ENCODE assay signal across 8 cellular contexts in genomic region chr19:17281391-17282304, GRCh38. TPM values are rescaled to one million over a fixed set of nuclear protein-coding genes. Genes with fewer than 3 reads are reported as not detected.
DNase-seq lines count a peak whose midpoint lies in the region; ATAC-seq and TF ChIP-seq lines count a peak whose summit lies in the region.

ANKLE1 (plus strand) TSS chr19:17281901; CDS start chr19:17281921, 20 bp downstream.

- H3K4me1 ChIP-seq in SJSA1 (replicated peaks) (peaks cover 16% of the 10 kb centered on the region), suprapubic skin (peaks cover 18% of the 10 kb centered on the region)

- H3K36me3 Mint-ChIP-seq in memory B cell = peaks cover 10% of the 10 kb centered on the region

- DNase-seq in COLO668 (lab: John Stamatoyannopoulos, UW; ENCODE audit: unreplicated experiment) (peak; percentile 29), SJSA1 (ENCODE audit: low read depth in 1 of 2, low spot score in 2 of 2) (no peak), cardiac fibroblast (ENCODE audit: low read depth in 2 of 2) (no peak), memory B cell (ENCODE audit: low spot score in 2 of 2) (peak in 1 of 2 donors; percentile 61), suprapubic skin (ENCODE audit: low spot score in 2 of 2) (no peak), NCI-H2029 (lab: John Stamatoyannopoulos, UW) (no peak)

- H3K4me3 Mint-ChIP-seq in memory B cell = peak within 1 kb of the TSS; percentile 87

- H3K27ac Mint-ChIP-seq in memory B cell = peak within 1 kb of the TSS; percentile 53

- no peaks in the 10 kb centered on the region for H3K27me3 Mint-ChIP-seq in memory B cell

- H3K27me3 ChIP-seq in SJSA1 (replicated peaks) (peaks cover 14% of the 10 kb centered on the region), suprapubic skin (peaks cover 14% of the 10 kb centered on the region)

- no peak for TF ChIP-seq CTCF in cardiac fibroblast (IDR thresholded peaks at IDR 0.05; ENCODE audit: low read depth, low read length)
- TF ChIP-seq CTCF in suprapubic skin (IDR thresholded peaks at IDR 0.05) = no peak

- 16% methylated on average over 11 of the region's 75 CpGs for WGBS in suprapubic skin

- no peak for TF ChIP-seq POLR2A in suprapubic skin (IDR thresholded peaks at IDR 0.05)

- H3K9me3 ChIP-seq in SJSA1 (replicated peaks) (no peaks in the 10 kb centered on the region), suprapubic skin (no peaks in the 10 kb centered on the region)

- H3K36me3 ChIP-seq in SJSA1 (peaks cover 15% of the 10 kb centered on the region), suprapubic skin (peaks cover 23% of the 10 kb centered on the region)

- TF ChIP-seq EP300 in suprapubic skin (IDR thresholded peaks at IDR 0.05) = no peak

- 0 out of 2 replicates have a peak within 1 kb of the TSS, but pooled peaks have one; percentile 6 for H3K4me3 ChIP-seq in SJSA1
- peak within 1 kb of the TSS; percentile 27 to 33 for H3K4me3 ChIP-seq in cardiac fibroblast (replicated peaks in 1 of 2; ENCODE audit: low read depth in 2 of 2, low read length in 2 of 2)
- H3K4me3 ChIP-seq in suprapubic skin = peak within 1 kb of the TSS; percentile 44

- ATAC-seq in GM21825 (IDR thresholded peaks at IDR 0.05; ENCODE audit: unreplicated experiment) (peak; percentile 29), memory B cell (ENCODE audit: low read depth) (peak; percentile 62), GM18861 (IDR thresholded peaks at IDR 0.05; ENCODE audit: unreplicated experiment) (no peak)

- H3K9me3 Mint-ChIP-seq in memory B cell = no peaks in the 10 kb centered on the region

- H3K27ac ChIP-seq in SJSA1 (no peak within 1 kb of the TSS), suprapubic skin (no peak within 1 kb of the TSS)

- H3K4me1 Mint-ChIP-seq in memory B cell = peaks cover 8% of the 10 kb centered on the region

RNA-seq across cellular contexts. Expression of gene ANKLE1, which starts in this region (rescaled TPM):
- total RNA-seq in SJSA1 (2014; rRNA removed; shearing (Covaris generic)) = 0.16 TPM in 1 of 2 replicates, not detected in the other
- total RNA-seq in suprapubic skin = 1 to 10 TPM in 3 of 4 donors, under 1 TPM in 1; 0.30 to 2.5 (median 1.5) TPM
